ENCODE assay signal across 1 cellular context in the genomic region with DNA sequence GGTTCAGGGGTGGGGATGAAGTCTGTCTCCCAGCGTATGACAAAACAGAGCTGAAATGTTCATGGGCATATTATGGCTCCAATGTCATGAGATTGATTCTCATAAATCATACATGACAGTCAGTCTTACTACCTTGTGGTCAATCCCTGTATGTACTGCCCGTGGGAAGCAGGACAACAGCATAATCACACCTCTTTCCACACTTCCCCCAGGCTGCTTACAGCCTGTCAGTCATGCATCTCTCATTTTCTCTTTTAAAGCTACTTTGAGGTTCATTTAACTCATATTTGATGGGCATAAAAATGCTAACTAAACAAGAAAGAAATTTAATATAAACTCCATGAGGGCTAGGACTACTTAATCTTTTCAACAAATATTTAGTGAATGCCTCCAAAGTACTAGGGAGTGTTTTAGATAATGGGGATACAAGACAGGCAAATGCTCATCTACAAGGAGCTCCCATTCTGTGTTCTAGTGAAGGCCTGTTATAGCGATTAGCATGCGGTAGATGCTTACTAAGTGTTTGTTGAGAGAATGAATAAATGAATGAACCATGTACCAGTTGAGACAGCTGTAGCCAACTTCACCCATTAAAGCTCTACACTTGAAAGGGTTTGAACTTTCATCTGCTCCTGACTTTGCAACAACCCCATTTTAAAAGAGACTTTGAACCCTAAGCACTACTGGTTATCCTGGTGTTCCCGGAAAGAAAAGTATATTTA.
TF ChIP-seq lines count a peak whose summit lies in the region.

No MANE protein-coding gene starts in this region.

TF ChIP-seq in WTC11, 78 proteins besides CTCF, POLR2A, EP300 and RAD21 (continued from another document):
- TF ChIP-seq, protein P1, sequence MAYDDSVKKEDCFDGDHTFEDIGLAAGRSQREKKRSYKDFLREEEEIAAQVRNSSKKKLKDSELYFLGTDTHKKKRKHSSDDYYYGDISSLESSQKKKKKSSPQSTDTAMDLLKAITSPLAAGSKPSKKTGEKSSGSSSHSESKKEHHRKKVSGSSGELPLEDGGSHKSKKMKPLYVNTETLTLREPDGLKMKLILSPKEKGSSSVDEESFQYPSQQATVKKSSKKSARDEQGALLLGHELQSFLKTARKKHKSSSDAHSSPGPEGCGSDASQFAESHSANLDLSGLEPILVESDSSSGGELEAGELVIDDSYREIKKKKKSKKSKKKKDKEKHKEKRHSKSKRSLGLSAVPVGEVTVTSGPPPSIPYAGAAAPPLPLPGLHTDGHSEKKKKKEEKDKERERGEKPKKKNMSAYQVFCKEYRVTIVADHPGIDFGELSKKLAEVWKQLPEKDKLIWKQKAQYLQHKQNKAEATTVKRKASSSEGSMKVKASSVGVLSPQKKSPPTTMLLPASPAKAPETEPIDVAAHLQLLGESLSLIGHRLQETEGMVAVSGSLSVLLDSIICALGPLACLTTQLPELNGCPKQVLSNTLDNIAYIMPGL (CRISPR knock-in tag; IDR thresholded peaks at IDR 0.05): no peak
- TF ChIP-seq NR1H2 (CRISPR knock-in tag; IDR thresholded peaks at IDR 0.05) (no peak), ZNF317 (CRISPR knock-in tag; IDR thresholded peaks at IDR 0.05; ENCODE audit: borderline replicate concordance, low read depth) (no peak), TCF7 (CRISPR knock-in tag; IDR thresholded peaks at IDR 0.05; ENCODE audit: low read depth) (no peak)
- TF ChIP-seq, protein P2, sequence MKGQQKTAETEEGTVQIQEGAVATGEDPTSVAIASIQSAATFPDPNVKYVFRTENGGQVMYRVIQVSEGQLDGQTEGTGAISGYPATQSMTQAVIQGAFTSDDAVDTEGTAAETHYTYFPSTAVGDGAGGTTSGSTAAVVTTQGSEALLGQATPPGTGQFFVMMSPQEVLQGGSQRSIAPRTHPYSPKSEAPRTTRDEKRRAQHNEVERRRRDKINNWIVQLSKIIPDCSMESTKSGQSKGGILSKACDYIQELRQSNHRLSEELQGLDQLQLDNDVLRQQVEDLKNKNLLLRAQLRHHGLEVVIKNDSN (CRISPR knock-in tag; IDR thresholded peaks at IDR 0.05): no peak
